Comparison of ENCODE assay signal across 8 cellular contexts in the genomic region with DNA sequence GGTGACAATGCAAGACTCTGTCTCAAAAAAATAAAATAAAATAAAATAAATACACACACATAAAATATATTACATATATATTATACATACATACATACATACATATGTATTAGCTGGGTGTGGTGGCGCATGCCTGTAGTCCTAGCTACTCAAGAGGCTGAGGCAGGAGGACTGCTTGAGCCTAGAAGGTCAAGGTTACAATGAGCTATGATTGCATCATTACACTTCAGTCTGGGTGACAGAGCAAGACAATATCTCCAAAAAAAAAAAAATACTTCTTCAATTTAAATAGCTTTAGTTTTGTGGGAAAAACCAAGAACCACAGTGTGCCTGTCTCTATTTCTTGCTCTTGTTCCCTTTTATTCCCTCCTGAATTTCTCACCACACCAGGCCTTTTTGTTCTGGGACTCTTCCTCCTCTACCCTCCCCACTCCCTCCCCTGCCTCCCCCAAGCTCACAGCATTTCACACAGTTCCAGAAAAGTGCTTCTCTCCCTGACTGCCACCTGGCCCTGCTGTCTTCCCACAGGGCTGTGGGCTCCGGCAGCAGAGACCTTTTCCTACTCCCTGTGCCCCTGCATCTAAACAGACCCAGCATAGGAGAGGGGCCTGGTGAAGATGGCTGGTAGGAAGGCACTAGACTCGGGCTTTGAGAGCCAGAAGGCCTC. TPM values are rescaled to one million over a fixed set of nuclear protein-coding genes. Genes with fewer than 3 reads are reported as not detected.
A peak's percentile ranks its signal among the peaks of the same experiment; 100 is the strongest.
DNase-seq lines count a peak whose midpoint lies in the region; ATAC-seq and TF ChIP-seq lines count a peak whose summit lies in the region.

No MANE protein-coding gene starts in this region.

- CTCF ChIA-PET in activated naive CD4-positive, alpha-beta T cell treated with anti-CD3 and anti-CD28 coated beads for 36 hours (lab: Charles Lee) = interaction anchor here (0.6 to 11.5 kb wide), 10 partner anchors 20 to 183 kb away, joined by 3 to 352 read pairs (median 6); no protein-coding TSS in a partner anchor

- no peak overlapping the region for H3K27ac Mint-ChIP-seq in activated naive CD4-positive, alpha-beta T cell treated with anti-CD3 and anti-CD28 coated beads for 36 hours

- H3K36me3 Mint-ChIP-seq in activated naive CD4-positive, alpha-beta T cell treated with anti-CD3 and anti-CD28 coated beads for 36 hours (ENCODE audit: low read depth) = no peaks in the 10 kb centered on the region

- peaks cover 7% of the 10 kb centered on the region for H3K4me1 ChIP-seq in mesodermal cell (ENCODE audit: control insufficient read depth, insufficient read depth, low read length, poor library complexity, severe bottlenecking)

- peak; percentile 35 for DNase-seq in GM12865 (ENCODE audit: low read depth)
- peak; percentile 92 for DNase-seq in SIG-M5 treated with dmso at 0.1 percent for 504 hours (lab: John Stamatoyannopoulos, UW; ENCODE audit: unreplicated experiment)
- DNase-seq in KG1 (lab: John Stamatoyannopoulos, UW) = no peak
- DNase-seq in NCI-H2196 (lab: John Stamatoyannopoulos, UW; ENCODE audit: unreplicated experiment) = no peak
- DNase-seq in left lobe of liver (ENCODE audit: low spot score) = no peak
- no peak for DNase-seq in activated naive CD4-positive, alpha-beta T cell treated with anti-CD3 and anti-CD28 coated beads for 36 hours

- H3K9me3 Mint-ChIP-seq in activated naive CD4-positive, alpha-beta T cell treated with anti-CD3 and anti-CD28 coated beads for 36 hours = no peaks in the 10 kb centered on the region

- H3K4me1 Mint-ChIP-seq in activated naive CD4-positive, alpha-beta T cell treated with anti-CD3 and anti-CD28 coated beads for 36 hours (ENCODE audit: low read depth) = peaks cover 15% of the 10 kb centered on the region

- 50 to 75% methylated on average over 1 of the region's 3 CpGs for WGBS in mesodermal cell (ENCODE audit: insufficient coverage in 2 of 2), 2 experiments

- H3K27me3 Mint-ChIP-seq in activated naive CD4-positive, alpha-beta T cell treated with anti-CD3 and anti-CD28 coated beads for 36 hours (ENCODE audit: low read depth) = no peaks in the 10 kb centered on the region

- no peaks in the 10 kb centered on the region for H3K9me3 ChIP-seq in mesodermal cell (ENCODE audit: control insufficient read depth, low read length)

- peak overlapping the region; percentile 7 for H3K4me3 ChIP-seq in GM12865 (ENCODE audit: low read depth, low read length)
- no peak overlapping the region for H3K4me3 ChIP-seq in mesodermal cell (ENCODE audit: extremely low read depth, insufficient read depth, low read length, poor library complexity, severe bottlenecking)

- no peaks in the 10 kb centered on the region for H3K36me3 ChIP-seq in mesodermal cell (ENCODE audit: control insufficient read depth, insufficient read depth, low read length)

- peak; percentile 13 for ATAC-seq in GM21825 (IDR thresholded peaks at IDR 0.05; ENCODE audit: unreplicated experiment)
- no peak for ATAC-seq in left lobe of liver

- intact Hi-C loops in activated naive CD4-positive, alpha-beta T cell treated with anti-CD3 and anti-CD28 coated beads for 36 hours (cut with micrococcal nuclease) = loop anchor here (5.0 to 10.0 kb wide), 3 partner anchors 90 to 622 kb away; a partner anchor contains a TSS

- no peak for TF ChIP-seq CTCF in GM12865 (IDR thresholded peaks at IDR 0.05; ENCODE audit: insufficient read depth, low read depth, low read length, missing control alignments)

- H3K4me3 Mint-ChIP-seq in activated naive CD4-positive, alpha-beta T cell treated with anti-CD3 and anti-CD28 coated beads for 36 hours = no peak overlapping the region

- peak overlapping the region; percentile 29 for H3K27ac ChIP-seq in mesodermal cell (ENCODE audit: low read depth, low read length, severe bottlenecking)

RNA-seq across cellular contexts. Expression of a gene that starts 1.3 kb away (rescaled TPM):
- 0.07 TPM for polyA plus RNA-seq in mesodermal cell (2013, experiment 1 of 2)
- 0.10 TPM for polyA plus RNA-seq in mesodermal cell (2013, experiment 2 of 2)
- not detected for total RNA-seq in left lobe of liver
- under 1 TPM in 1 of 2 experiments, not detected in 1; 0.07 TPM for total RNA-seq in activated naive CD4-positive, alpha-beta T cell treated with anti-CD3 and anti-CD28 coated beads for 36 hours

Comparison
In these comparisons a context has a peak if more than half of its experiments do, and no peak if none do; other contexts are left out.
1. DNase-seq: peak in GM12865 (single experiment) and SIG-M5 treated with dmso at 0.1 percent for 504 hours (single experiment); none in KG1 (single experiment), NCI-H2196 (single experiment), left lobe of liver (single experiment) and activated naive CD4-positive, alpha-beta T cell treated with anti-CD3 and anti-CD28 coated beads for 36 hours (single experiment).